ENCODE assay signal across 8 cellular contexts in the genomic region with DNA sequence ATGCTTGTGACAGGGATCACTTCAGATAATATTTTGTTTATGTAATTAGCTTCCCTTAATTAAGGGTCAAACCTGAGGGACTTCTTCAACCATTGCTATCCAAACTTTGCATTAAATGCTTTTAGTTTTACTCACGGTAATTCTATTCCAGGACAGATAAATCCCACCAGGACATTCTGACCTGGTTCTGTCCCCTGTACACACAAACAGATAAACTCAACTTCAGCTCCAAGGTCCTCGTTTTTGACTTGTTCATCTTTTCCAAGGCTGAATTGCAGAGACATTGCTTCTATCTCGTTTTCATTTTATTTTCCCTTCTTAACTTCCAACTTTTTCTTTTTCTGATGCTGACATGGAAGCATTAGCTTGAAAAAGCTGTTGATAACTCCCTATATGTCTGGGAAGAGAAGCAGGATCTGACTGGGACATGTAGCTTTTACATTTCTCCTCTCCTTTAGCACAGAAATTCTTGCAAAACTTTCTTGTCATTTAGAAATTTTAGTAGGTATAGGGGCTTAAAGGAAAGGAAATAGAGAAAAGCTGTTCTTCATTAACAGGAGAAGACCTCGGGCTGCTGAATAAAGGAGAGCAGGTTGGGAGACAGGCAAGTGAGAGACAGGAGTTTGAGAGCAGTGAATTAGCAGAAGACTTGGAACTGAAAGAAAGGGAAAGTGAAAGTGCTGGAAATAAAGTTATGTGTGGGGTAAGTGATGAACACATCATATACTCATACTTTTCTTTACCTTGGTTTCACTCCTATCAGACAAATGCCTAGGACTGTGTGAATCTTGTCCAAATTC.
DNase-seq lines count a peak whose midpoint lies in the region; ATAC-seq, FAIRE-seq and TF ChIP-seq lines count a peak whose summit lies in the region.

No MANE protein-coding gene starts in this region.

- CTCF ChIA-PET in T-cell (lab: Charles Lee) = interaction anchor here in 1 of 2 donors (0.5 to 0.6 kb wide), 2 partner anchors 850 to 899 kb away, joined by 3 read pairs; no protein-coding TSS in a partner anchor

- no peaks in the 10 kb centered on the region for H3K36me3 ChIP-seq in small intestine (ENCODE audit: control insufficient read depth in 2 of 2, insufficient read depth in 2 of 2, low read length in 2 of 2)
- no peaks in the 10 kb centered on the region for H3K36me3 ChIP-seq in BE2C

- H3K4me3 ChIP-seq in small intestine (ENCODE audit: low read depth in 1 of 2, low read length in 2 of 2) = peak overlapping the region in 1 of 2 donors; percentile 23
- no peak overlapping the region for H3K4me3 ChIP-seq in BE2C (ENCODE audit: low read depth, low read length)

- no peaks in the 10 kb centered on the region for H3K27me3 Mint-ChIP-seq in T-cell

- peak overlapping the region; percentile 72 to 78 (median 77) for H3K4me3 Mint-ChIP-seq in T-cell

- ATAC-seq in GM18519 (IDR thresholded peaks at IDR 0.05; ENCODE audit: low FRiP score, unreplicated experiment) (peak; percentile 71), HG03097 (IDR thresholded peaks at IDR 0.05; ENCODE audit: low FRiP score, unreplicated experiment) (peak; percentile 82), T-cell (replicated peaks in 1 of 4) (peak; percentile 70 to 87 (median 80)), foreskin keratinocyte (peak; percentile 78)

- H3K27ac ChIP-seq in foreskin keratinocyte (no peak overlapping the region), small intestine (ENCODE audit: low read depth in 1 of 2, low read length in 1 of 2) (peak overlapping the region; percentile 8 to 17)

- 14 to 26% (median 17%) methylated on average over 4 of the region's 4 CpGs for WGBS in small intestine, 3 donors

- H3K27me3 ChIP-seq in foreskin keratinocyte = no peaks in the 10 kb centered on the region
- no peaks in the 10 kb centered on the region for H3K27me3 ChIP-seq in small intestine (ENCODE audit: control insufficient read depth in 2 of 2, insufficient read depth in 2 of 2, low read length in 2 of 2)
- H3K27me3 ChIP-seq in BE2C = no peaks in the 10 kb centered on the region

- H3K4me1 Mint-ChIP-seq in T-cell = peaks cover 45 to 52% (median 47%) of the 10 kb centered on the region in 3 donors

- FAIRE-seq in small intestine (lab: Jason Lieb, UNC) = no peak
- no peak for FAIRE-seq in urothelium cell line (lab: Jason Lieb, UNC)

- H3K4me1 ChIP-seq in foreskin keratinocyte (no peaks in the 10 kb centered on the region), small intestine (ENCODE audit: control insufficient read depth in 2 of 2, insufficient read depth in 1 of 2, low read depth in 1 of 2, low read length in 1 of 2) (peaks cover 0 to 4% of the 10 kb centered on the region in 2 donors), BE2C (no peaks in the 10 kb centered on the region; the same call in 1 of the 2 replicates)

- peaks cover 3 to 14% (median 4%) of the 10 kb centered on the region in 3 donors for H3K9me3 Mint-ChIP-seq in T-cell

- peaks cover 7% of the 10 kb centered on the region for H3K36me3 Mint-ChIP-seq in T-cell

- H3K27ac Mint-ChIP-seq in T-cell = peak overlapping the region; percentile 93 to 96

- TF ChIP-seq CTCF in foreskin keratinocyte (conservative IDR thresholded peaks at IDR 0.05) = no peak
- no peak for TF ChIP-seq CTCF in BE2C (IDR thresholded peaks at IDR 0.05; ENCODE audit: low read depth, low read length)

- DNase-seq in T-cell (peak in 2 of 34 experiments; percentile 10), foreskin keratinocyte (peak in 1 of 2 donors; percentile 42), small intestine (peak; percentile 79), urothelium cell line (ENCODE audit: low spot score) (no peak), BE2C (no peak), NCI-H1417 (lab: John Stamatoyannopoulos, UW) (no peak)

- POLR2A ChIA-PET in T-cell (lab: Charles Lee) = interaction anchor here in 1 of 2 donors (0.6 kb wide), 1 partner anchor 327 kb away, joined by 3 read pairs; no protein-coding TSS in a partner anchor

- H3K9me3 ChIP-seq in small intestine (ENCODE audit: control insufficient read depth, low read depth) (no peaks in the 10 kb centered on the region), BE2C (no peaks in the 10 kb centered on the region)
